ENCODE assay signal across 11 cellular contexts in genomic region chr10:78408671-78409472, GRCh38.
DNase-seq lines count a peak whose midpoint lies in the region; ATAC-seq and TF ChIP-seq lines count a peak whose summit lies in the region.
"Had no signal": no experiment of that assay in that cellular context is flagged by ENCODE, and none has a peak within 500 bp of the region (broad histone marks: within the 10 kb centered on the region; RNA-seq: fewer than 3 reads in every experiment).

No MANE protein-coding gene starts in this region.

- POLR2A ChIA-PET in SK-N-SH (lab: Yijun Ruan, JAX) (interaction anchor here (1.4 to 2.5 kb wide), 2 partner anchors 25 to 336 kb away, joined by 3 to 11 read pairs; no protein-coding TSS in a partner anchor), A673 (lab: Charles Lee; ENCODE audit: low non-redundant PET) (interaction anchor here (0.5 kb wide), 1 partner anchor 14 kb away, joined by 5 read pairs; no protein-coding TSS in a partner anchor)

- H3K4me3 Mint-ChIP-seq in natural killer cell, result no peak overlapping the region
- H3K4me3 Mint-ChIP-seq: stimulated activated naive CD8-positive, alpha-beta T cell treated with anti-CD3 and anti-CD28 coated beads, Interleukin-15, Interleukin-2, amounts not matched to agents 100 ng/mL and 50 ng/mL, for 24 hours had no signal

- H4K20me1 ChIP-seq in SK-N-SH (ENCODE audit: insufficient read depth), result no peaks in the 10 kb centered on the region

- H3K36me3 ChIP-seq in SK-N-SH (replicated peaks in 1 of 2; ENCODE audit: control insufficient read depth in 1 of 2, insufficient read depth in 2 of 2, low read length in 1 of 2) (no peaks in the 10 kb centered on the region), prostate gland (no peaks in the 10 kb centered on the region), A673 (ENCODE audit: insufficient read depth, low read length, poor library complexity, severe bottlenecking) (no peaks in the 10 kb centered on the region)

- H3K4me1 ChIP-seq in SK-N-SH (ENCODE audit: control insufficient read depth in 1 of 2, insufficient read depth in 2 of 2, low read depth in 1 of 2, low read length in 1 of 2) (peaks cover 0 to 65% of the 10 kb centered on the region in 2 experiments; a peak in 2 of 4 replicates), prostate gland (replicated peaks) (peaks cover 12% of the 10 kb centered on the region), A673 (ENCODE audit: insufficient read depth, low read length, poor library complexity, severe bottlenecking) (peaks cover 3% of the 10 kb centered on the region)

- H3K4me3 ChIP-seq in SK-N-SH (ENCODE audit: low read depth in 2 of 2, low read length in 1 of 2), result no peak overlapping the region
- H3K4me3 ChIP-seq in prostate gland, result no peak overlapping the region
- H3K4me3 ChIP-seq in A673 (ENCODE audit: low read depth, low read length, poor library complexity, severe bottlenecking), result no peak overlapping the region
- H3K4me3 ChIP-seq: mucosa of descending colon had no signal

- 60% methylated on average over 1 of the region's 12 CpGs for WGBS in SK-N-SH (ENCODE audit: low lambda C conversion rate)
- 48% methylated on average over 12 of the region's 12 CpGs for WGBS in prostate gland

- H3K9me2 ChIP-seq in SK-N-SH, result no peaks in the 10 kb centered on the region

- no peaks in the 10 kb centered on the region for H3K79me2 ChIP-seq in SK-N-SH (ENCODE audit: insufficient read depth)

- intact Hi-C loops in left cardiac atrium (cut with DNase I), result no loop called here
- intact Hi-C loops in prostate gland (cut with DNase I), result no loop called here
- intact Hi-C loops in A673 (cut with micrococcal nuclease; ENCODE audit: unreplicated experiment), result no loop called here
- intact Hi-C loops in natural killer cell (cut with micrococcal nuclease), result no loop called here

- no peaks in the 10 kb centered on the region for H3F3A ChIP-seq in SK-N-SH (replicated peaks; ENCODE audit: insufficient read depth)

- H3K4me2 ChIP-seq in SK-N-SH, result no peak overlapping the region

- ATAC-seq in left cardiac atrium, result peak; percentile 74 to 82
- ATAC-seq in HG03457 (IDR thresholded peaks at IDR 0.05; ENCODE audit: unreplicated experiment), result no peak
- ATAC-seq in natural killer cell, result no peak
- ATAC-seq: mucosa of descending colon had no signal

- no TSS peak for BruUV-seq in A673 (replicated peaks; lab: Mats Ljungman, UMichigan)

- no peak overlapping the region for H3K9ac ChIP-seq in SK-N-SH

- no peaks in the 10 kb centered on the region for H3K9me3 ChIP-seq in SK-N-SH
- H3K9me3 ChIP-seq in prostate gland, result no peaks in the 10 kb centered on the region
- H3K9me3 ChIP-seq in A673 (ENCODE audit: low read depth, low read length, poor library complexity, severe bottlenecking), result no peaks in the 10 kb centered on the region
- H3K9me3 ChIP-seq: mucosa of descending colon had no signal

- H3K27me3 ChIP-seq in SK-N-SH (ENCODE audit: insufficient read depth), result no peaks in the 10 kb centered on the region
- no peaks in the 10 kb centered on the region for H3K27me3 ChIP-seq in prostate gland (replicated peaks; ENCODE audit: insufficient read depth)
- no peaks in the 10 kb centered on the region for H3K27me3 ChIP-seq in A673 (replicated peaks; ENCODE audit: insufficient read depth, low read depth, low read length, poor library complexity)

- H2AFZ ChIP-seq in SK-N-SH (ENCODE audit: low read depth), result no peak overlapping the region

- no peak; the same call in 1 of the 2 replicates for TF ChIP-seq RAD21 in SK-N-SH (IDR thresholded peaks at IDR 0.05; ENCODE audit: low read length)

- H3K27ac Mint-ChIP-seq in natural killer cell, result no peak overlapping the region
- H3K27ac Mint-ChIP-seq: stimulated activated naive CD8-positive, alpha-beta T cell treated with anti-CD3 and anti-CD28 coated beads, Interleukin-15, Interleukin-2, amounts not matched to agents 100 ng/mL and 50 ng/mL, for 24 hours had no signal

- no peaks in the 10 kb centered on the region for H3K36me3 Mint-ChIP-seq in natural killer cell

- TF ChIP-seq POLR2A in prostate gland (IDR thresholded peaks at IDR 0.05), result no peak

- H3K4me1 Mint-ChIP-seq in natural killer cell, result peaks cover 9 to 11% of the 10 kb centered on the region in 2 donors

- CTCF ChIA-PET in SK-N-SH (lab: Yijun Ruan, JAX), result interaction anchor here (0.6 to 2.0 kb wide), 4 partner anchors 27 to 786 kb away, joined by 3 to 12 read pairs (median 4); no protein-coding TSS in a partner anchor
- CTCF ChIA-PET in A673 (lab: Charles Lee), result no interaction called here

- peak overlapping the region in 1 of 2 experiments; percentile 99; a peak in 2 of 4 replicates for H3K27ac ChIP-seq in SK-N-SH (ENCODE audit: low read depth in 2 of 2, low read length in 1 of 2)
- peak overlapping the region; percentile 30 to 77 for H3K27ac ChIP-seq in prostate gland
- no peak overlapping the region for H3K27ac ChIP-seq in A673 (ENCODE audit: low read depth, low read length, poor library complexity, severe bottlenecking)

- H3K9me3 Mint-ChIP-seq in natural killer cell, result no peaks in the 10 kb centered on the region
- H3K9me3 Mint-ChIP-seq: stimulated activated naive CD8-positive, alpha-beta T cell treated with anti-CD3 and anti-CD28 coated beads, Interleukin-15, Interleukin-2, amounts not matched to agents 100 ng/mL and 50 ng/mL, for 24 hours had no signal

- TF ChIP-seq EP300 in SK-N-SH (IDR thresholded peaks at IDR 0.05; ENCODE audit: borderline replicate concordance in 1 of 2, low read depth in 1 of 2, low read length in 1 of 2), result peak in 1 of 2 experiments; percentile 74; a peak in 2 of 4 replicates

- H3K27me3 Mint-ChIP-seq in natural killer cell (ENCODE audit: low read depth in 2 of 2), result peaks cover 0 to 17% of the 10 kb centered on the region in 2 donors

- no peak for TF ChIP-seq CTCF in SK-N-SH (IDR thresholded peaks at IDR 0.05)
- no peak for TF ChIP-seq CTCF in prostate gland (IDR thresholded peaks at IDR 0.05)
- TF ChIP-seq CTCF in A673 (conservative IDR thresholded peaks at IDR 0.05; ENCODE audit: low read depth, low read length), result no peak
- no peak for TF ChIP-seq CTCF in natural killer cell (IDR thresholded peaks at IDR 0.05)

- peak; percentile 82 for DNase-seq in H4 (ENCODE audit: low spot score)
- peak; percentile 53 for DNase-seq in SK-N-SH
- DNase-seq in left cardiac atrium, result peak; percentile 93
- peak; percentile 88 for DNase-seq in prostate gland (ENCODE audit: low spot score)
- DNase-seq in A673 (ENCODE audit: low spot score), result no peak
- no peak for DNase-seq in foreskin melanocyte
- no peak for DNase-seq in natural killer cell
- DNase-seq: KG1 had no signal

TF ChIP-seq in SK-N-SH, 30 proteins besides CTCF, POLR2A, EP300 and RAD21:
- no peak for TF ChIP-seq MEF2A (IDR thresholded peaks at IDR 0.05; ENCODE audit: borderline replicate concordance, low read depth)
- no peak for TF ChIP-seq ZBTB33 (IDR thresholded peaks at IDR 0.05; ENCODE audit: borderline replicate concordance, low read depth)
- peak; percentile 77 for TF ChIP-seq FOXJ3 (CRISPR knock-in tag; IDR thresholded peaks at IDR 0.05)
- peak; percentile 22 for TF ChIP-seq CHD2 (IDR thresholded peaks at IDR 0.05; ENCODE audit: low read length, partially characterized antibody)
- peak; percentile 51; the same call in 1 of the 2 replicates for TF ChIP-seq MXI1 (IDR thresholded peaks at IDR 0.05; ENCODE audit: low read depth, low read length)
- peak; percentile 5; the same call in 1 of the 2 replicates for TF ChIP-seq SMC3 (IDR thresholded peaks at IDR 0.05; ENCODE audit: low read depth, low read length)
- TF ChIP-seq RCOR1 (IDR thresholded peaks at IDR 0.05; ENCODE audit: low read length), result peak; percentile 37; the same call in 1 of the 2 replicates

Comparison
In these comparisons a context has a peak if more than half of its experiments do, and no peak if none do; other contexts are left out.
1. DNase-seq: peak in H4 (single experiment), SK-N-SH (single experiment), left cardiac atrium (single experiment) and prostate gland (single experiment); none in A673 (single experiment), foreskin melanocyte (single experiment) and natural killer cell (single experiment).
2. ATAC-seq: peak in left cardiac atrium (2 of 2); none in HG03457 (single experiment) and natural killer cell (0 of 3).